Comparison of ENCODE assay signal across 15 cellular contexts in the genomic region with DNA sequence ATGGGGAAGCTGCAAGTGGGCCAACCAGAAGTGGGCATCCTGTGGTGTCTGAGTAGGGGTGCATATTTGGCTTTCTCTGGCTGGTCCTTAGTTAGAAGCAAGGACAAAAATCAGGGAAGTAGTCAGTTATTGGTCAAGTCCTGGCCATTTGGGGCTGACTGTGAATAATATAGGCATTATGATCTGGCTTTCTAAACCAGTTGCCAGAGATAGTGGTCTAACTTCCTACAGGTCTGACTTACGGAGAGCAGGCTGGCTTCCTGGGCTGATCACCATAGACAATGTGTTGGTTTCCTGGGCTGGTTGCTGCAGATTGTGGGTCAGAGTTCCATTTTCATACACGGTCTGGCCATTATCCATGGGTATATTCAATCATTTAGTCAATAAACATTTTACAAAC.
"Had no signal": no experiment of that assay in that cellular context is flagged by ENCODE, and none has a peak within 500 bp of the region (broad histone marks: within the 10 kb centered on the region; RNA-seq: fewer than 3 reads in every experiment).

No MANE protein-coding gene starts in this region.

- H3K4me3 ChIP-seq: prostate gland, skin epidermis, suprapubic skin, transverse colon had no signal

- H3K36me3 ChIP-seq: prostate gland, suprapubic skin, transverse colon had no signal

- H3K4me1 ChIP-seq: prostate gland, transverse colon had no signal

- H3K9me3 ChIP-seq: prostate gland, suprapubic skin, transverse colon had no signal

- DNase-seq: activated CD4-positive, alpha-beta memory T cell treated with anti-CD3 and anti-CD28 coated beads for 36 hours; activated CD4-positive, alpha-beta T cell treated with anti-CD3 and anti-CD28 coated beads for 36 hours; activated CD8-positive, alpha-beta memory T cell treated with anti-CD3 and anti-CD28 coated beads, Interleukin-2, amount 10 ng/mL, durations not matched to agents 7 days and 5 days; activated naive CD4-positive, alpha-beta T cell treated with anti-CD3 and anti-CD28 coated beads for 36 hours; cerebellar nuclear complex; effector CD8-positive, alpha-beta T cell; mesenchymal stem cell; natural killer cell; right cardiac atrium; stimulated activated CD4-positive, alpha-beta T cell treated with anti-CD3 and anti-CD28 coated beads, Interleukin-15, amount 100 ng/mL, for 24 hours; stimulated activated CD4-positive, alpha-beta T cell treated with anti-CD3 and anti-CD28 coated beads, Interleukin-2, amount 100 ng/mL, for 48 hours; transverse colon had no signal

- H3K27ac ChIP-seq: prostate gland, skin epidermis, suprapubic skin, transverse colon had no signal

- H3K27me3 ChIP-seq: suprapubic skin, transverse colon had no signal
